ENCODE assay signal across 10 cellular contexts in the genomic region with DNA sequence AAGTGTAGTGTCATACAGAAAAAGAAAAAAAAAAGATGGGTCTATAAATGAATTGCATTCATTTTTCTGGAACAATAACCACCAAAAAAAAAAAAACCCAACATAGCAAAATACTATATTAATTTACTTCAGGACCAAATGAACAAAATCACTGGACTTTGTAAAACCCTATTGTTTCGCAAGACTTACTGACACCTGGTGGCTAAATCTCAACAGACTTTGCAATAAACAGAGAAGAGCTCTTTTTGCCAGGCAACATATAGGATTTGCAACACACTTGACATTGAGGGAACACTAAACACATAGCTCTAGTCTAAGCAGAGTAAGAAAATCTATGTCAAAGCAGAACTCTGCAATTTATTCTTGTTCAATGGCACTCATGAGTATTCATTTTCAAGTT.
A peak's percentile ranks its signal among the peaks of the same experiment; 100 is the strongest.
DNase-seq lines count a peak whose midpoint lies in the region; ATAC-seq and TF ChIP-seq lines count a peak whose summit lies in the region.
"Had no signal": no experiment of that assay in that cellular context is flagged by ENCODE, and none has a peak within 500 bp of the region (broad histone marks: within the 10 kb centered on the region; RNA-seq: fewer than 3 reads in every experiment).

No MANE protein-coding gene starts in this region.

- H3K4me3 ChIP-seq in BE2C (ENCODE audit: low read depth, low read length) = no peak overlapping the region
- H3K4me3 ChIP-seq in SK-N-SH (ENCODE audit: low read depth in 2 of 2, low read length in 1 of 2) = no peak overlapping the region

- H3K36me3 ChIP-seq in BE2C (no peaks in the 10 kb centered on the region), SK-N-SH (replicated peaks in 1 of 2; ENCODE audit: control insufficient read depth in 1 of 2, insufficient read depth in 2 of 2, low read length in 1 of 2) (no peaks in the 10 kb centered on the region)

- no peak overlapping the region for H3K27ac ChIP-seq in SK-N-SH (ENCODE audit: low read depth in 2 of 2, low read length in 1 of 2)

- no peak for ATAC-seq in GM21737 (IDR thresholded peaks at IDR 0.05; ENCODE audit: unreplicated experiment)
- no peak for ATAC-seq in GM18505 (IDR thresholded peaks at IDR 0.05; ENCODE audit: unreplicated experiment)

- no peaks in the 10 kb centered on the region for H3K79me2 ChIP-seq in SK-N-SH (ENCODE audit: insufficient read depth)

- DNase-seq in BE2C (no peak), HT1080 (ENCODE audit: low read depth) (peak; percentile 5), SK-N-SH (peak; percentile 2), iPS DF 19.7 (ENCODE audit: low read depth, low spot score) (peak; percentile 3), globus pallidus (ENCODE audit: low spot score) (no peak)
- DNase-seq in stimulated activated naive CD4-positive, alpha-beta T cell treated with Interleukin-2 at 50 U/mL for 16 hours (lab: John Stamatoyannopoulos, UW) = no peak
- DNase-seq: CD8-positive, alpha-beta memory T cell; NCI-H226 had no signal

- POLR2A ChIA-PET in SK-N-SH (lab: Yijun Ruan, JAX) = interaction anchor here (0.6 kb wide), 1 partner anchor 834 kb away, joined by 3 read pairs; no protein-coding TSS in a partner anchor

- no peaks in the 10 kb centered on the region for H3K9me2 ChIP-seq in SK-N-SH

- no peak overlapping the region for H3K9ac ChIP-seq in SK-N-SH

- TF ChIP-seq POLR2A in GM18505 (IDR thresholded peaks at IDR 0.05; ENCODE audit: borderline replicate concordance, extremely low read depth, insufficient read depth, insufficient read length) = no peak

- no peaks in the 10 kb centered on the region for H4K20me1 ChIP-seq in SK-N-SH (ENCODE audit: insufficient read depth)

- peaks cover 8% of the 10 kb centered on the region; the same call in 1 of the 2 replicates for H3K4me1 ChIP-seq in BE2C
- H3K4me1 ChIP-seq in SK-N-SH (ENCODE audit: control insufficient read depth in 1 of 2, insufficient read depth in 2 of 2, low read depth in 1 of 2, low read length in 1 of 2) = no peaks in the 10 kb centered on the region

- 52% methylated on average over 1 of the region's 1 CpG for whole genome bisulfite sequencing in SK-N-SH (ENCODE audit: low lambda C conversion rate)

- CTCF ChIA-PET in SK-N-SH (lab: Yijun Ruan, JAX) = interaction anchor here (0.6 to 2.4 kb wide), 11 partner anchors 9 to 1987 kb away, joined by 3 to 16 read pairs (median 3); no protein-coding TSS in a partner anchor

- H3K9me3 ChIP-seq in BE2C = no peaks in the 10 kb centered on the region
- no peaks in the 10 kb centered on the region for H3K9me3 ChIP-seq in SK-N-SH

- no peak overlapping the region for H2AFZ ChIP-seq in SK-N-SH (ENCODE audit: low read depth)

- H3K27me3 ChIP-seq in BE2C = no peaks in the 10 kb centered on the region
- no peaks in the 10 kb centered on the region for H3K27me3 ChIP-seq in SK-N-SH (ENCODE audit: insufficient read depth)

- TF ChIP-seq EP300 in SK-N-SH (IDR thresholded peaks at IDR 0.05; ENCODE audit: borderline replicate concordance in 1 of 2, low read depth in 1 of 2, low read length in 1 of 2) = no peak

- H3F3A ChIP-seq in SK-N-SH (replicated peaks; ENCODE audit: insufficient read depth) = no peaks in the 10 kb centered on the region

- peak; percentile 73 for TF ChIP-seq RAD21 in SK-N-SH (IDR thresholded peaks at IDR 0.05; ENCODE audit: low read length)

- no peak overlapping the region for H3K4me2 ChIP-seq in SK-N-SH

- peak; percentile 64 for TF ChIP-seq CTCF in BE2C (IDR thresholded peaks at IDR 0.05; ENCODE audit: low read depth, low read length)
- peak; percentile 47 for TF ChIP-seq CTCF in SK-N-SH (IDR thresholded peaks at IDR 0.05)

TF ChIP-seq in SK-N-SH, 30 proteins besides CTCF, POLR2A, EP300 and RAD21:
- TF ChIP-seq MXI1 (IDR thresholded peaks at IDR 0.05; ENCODE audit: low read depth, low read length) = no peak
- no peak for TF ChIP-seq YY1 (IDR thresholded peaks at IDR 0.05; ENCODE audit: low read depth)
- no peak for TF ChIP-seq RXRA (IDR thresholded peaks at IDR 0.05; ENCODE audit: borderline replicate concordance, low read depth)
- TF ChIP-seq FOXM1 (IDR thresholded peaks at IDR 0.05; ENCODE audit: low read depth) = no peak
- TF ChIP-seq TAF1 (IDR thresholded peaks at IDR 0.05; ENCODE audit: borderline replicate concordance, low read depth, low read length) = no peak
- TF ChIP-seq SMC3 (IDR thresholded peaks at IDR 0.05; ENCODE audit: low read depth, low read length) = peak; percentile 44; the same call in 1 of the 2 replicates

Comparison
In these comparisons a context has a peak if more than half of its experiments do, and no peak if none do; other contexts are left out.
1. DNase-seq: peak in HT1080 (single experiment), SK-N-SH (single experiment) and iPS DF 19.7 (single experiment); none in BE2C (single experiment), globus pallidus (single experiment) and stimulated activated naive CD4-positive, alpha-beta T cell treated with Interleukin-2 at 50 U/mL for 16 hours (single experiment).